ENCODE assay signal across 7 cellular contexts in genomic region chr10:29536691-29537090, GRCh38.
A peak's percentile ranks its signal among the peaks of the same experiment; 100 is the strongest.
DNase-seq lines count a peak whose midpoint lies in the region; ATAC-seq and TF ChIP-seq lines count a peak whose summit lies in the region.
"Not testable (repeated sequence)": the region's sequence is repeated elsewhere in the genome, so short reads cannot be mapped to it uniquely, and the experiment has no call there.

No MANE protein-coding gene starts in this region.

- CTCF ChIA-PET in PC-3 (lab: Charles Lee) = interaction anchor here (0.6 kb wide), 1 partner anchor 1246 kb away, joined by 3 read pairs; no protein-coding TSS in a partner anchor

- H3K4me1 ChIP-seq in PC-3 (ENCODE audit: insufficient read depth, low read length) (peaks cover 43% of the 10 kb centered on the region), body of pancreas (peaks cover 41% of the 10 kb centered on the region), gastroesophageal sphincter (peaks cover 11 to 95% (median 12%) of the 10 kb centered on the region in 3 donors), skeletal muscle tissue (ENCODE audit: control insufficient read depth in 3 of 3, insufficient read depth in 3 of 3, low read length in 3 of 3) (peaks cover 58 to 82% (median 73%) of the 10 kb centered on the region in 3 donors)
- not testable (repeated sequence) for H3K4me1 ChIP-seq in uterus

- H2AFZ ChIP-seq in PC-3 (ENCODE audit: low read length) = not testable (repeated sequence)

- not testable (repeated sequence) for BruUV-seq in PC-3 (replicated peaks; lab: Mats Ljungman, UMichigan)

- H3F3A ChIP-seq in PC-3 (ENCODE audit: low read length, unreplicated experiment) = not testable (repeated sequence)

- not testable (repeated sequence) for ATAC-seq in PC-3, body of pancreas, gastroesophageal sphincter
- ATAC-seq in left ventricle myocardium superior = peak; percentile 53

- H3K9ac ChIP-seq in PC-3 (ENCODE audit: low read length) (peak overlapping the region; percentile 74), skeletal muscle tissue (ENCODE audit: low read depth in 1 of 3, low read length in 3 of 3) (peak overlapping the region in 1 of 3 donors; percentile 20)

- not testable (repeated sequence) for H3K9me3 Mint-ChIP-seq in osteocyte (ENCODE audit: unreplicated experiment)

- H3K36me3 ChIP-seq in PC-3 (ENCODE audit: low read depth, low read length); body of pancreas (replicated peaks in 1 of 2; ENCODE audit: insufficient read depth in 1 of 2, low read depth in 2 of 2); uterus: not testable (repeated sequence)
- H3K36me3 ChIP-seq in gastroesophageal sphincter (peaks cover 0 to 49% of the 10 kb centered on the region in 2 donors), skeletal muscle tissue (ENCODE audit: control insufficient read depth in 3 of 3, insufficient read depth in 3 of 3, low read length in 3 of 3) (peaks cover 23 to 31% (median 27%) of the 10 kb centered on the region in 3 donors)

- TF ChIP-seq CTCF in PC-3 (conservative IDR thresholded peaks at IDR 0.05; ENCODE audit: low read depth, low read length); body of pancreas (IDR thresholded peaks at IDR 0.05); gastroesophageal sphincter (IDR thresholded peaks at IDR 0.05); osteocyte (IDR thresholded peaks at IDR 0.05); uterus (IDR thresholded peaks at IDR 0.05): not testable (repeated sequence)

- H3K4me3 Mint-ChIP-seq in osteocyte (ENCODE audit: unreplicated experiment) = not testable (repeated sequence)

- not testable (repeated sequence) for H3K9me2 ChIP-seq in PC-3 (replicated peaks; ENCODE audit: low read length)

- peaks cover 42% of the 10 kb centered on the region for H3K4me1 Mint-ChIP-seq in osteocyte (ENCODE audit: unreplicated experiment)

- not testable (repeated sequence) for TF ChIP-seq EP300 in gastroesophageal sphincter (IDR thresholded peaks at IDR 0.05)

- peak overlapping the region; percentile 85 for H3K27ac Mint-ChIP-seq in osteocyte (ENCODE audit: unreplicated experiment)

- H3K27me3 Mint-ChIP-seq in osteocyte (ENCODE audit: unreplicated experiment) = not testable (repeated sequence)

- H3K4me2 ChIP-seq in PC-3 (ENCODE audit: low read length) = peak overlapping the region; percentile 67; the same call in 1 of the 2 replicates

- H3K27ac ChIP-seq in PC-3 (ENCODE audit: low read length) (peak overlapping the region; percentile 96), body of pancreas (peak overlapping the region in 3 of 4 donors; percentile 83 to 90 (median 88)), gastroesophageal sphincter (peak overlapping the region; percentile 71 to 81 (median 75)), skeletal muscle tissue (ENCODE audit: low read depth, low read length) (peak overlapping the region; percentile 64), uterus (peak overlapping the region; percentile 67 to 81)

- not testable (repeated sequence) for H3K79me2 ChIP-seq in PC-3 (ENCODE audit: low read length)

- not testable (repeated sequence) for H3K4me3 ChIP-seq in PC-3 (ENCODE audit: low read length); body of pancreas; gastroesophageal sphincter; skeletal muscle tissue (ENCODE audit: low read length in 3 of 3); uterus

- not testable (repeated sequence) for H3K27me3 ChIP-seq in PC-3 (ENCODE audit: low read length); body of pancreas; gastroesophageal sphincter; skeletal muscle tissue (ENCODE audit: control insufficient read depth in 3 of 3, insufficient read depth in 3 of 3, low read length in 3 of 3); uterus

- H3K9me3 ChIP-seq in PC-3 (ENCODE audit: low read length); body of pancreas; gastroesophageal sphincter; skeletal muscle tissue (ENCODE audit: control insufficient read depth in 3 of 3, low read length in 3 of 3); uterus: not testable (repeated sequence)

- not testable (repeated sequence) for DNase-seq in PC-3; body of pancreas; left ventricle myocardium superior; osteocyte (ENCODE audit: extremely low spot score, unreplicated experiment); uterus

- H4K20me1 ChIP-seq in PC-3 (ENCODE audit: low read length) = not testable (repeated sequence)

- WGBS in body of pancreas, 2 donors = 44 to 50% methylated on average over 8 of the region's 8 CpGs
- 21 to 51% methylated on average over 6 to 7 of the region's 8 CpGs for WGBS in gastroesophageal sphincter (ENCODE audit: low coverage in 1 of 2), 2 donors

- intact Hi-C loops in PC-3 (cut with micrococcal nuclease) = loop anchor here (10.0 kb wide), 2 partner anchors 98 to 318 kb away; partner anchors contain the start of gene SVIL
- intact Hi-C loops in body of pancreas (cut with DNase I); left ventricle myocardium superior (cut with micrococcal nuclease); uterus (cut with DNase I; ENCODE audit: low total_unique reads): not testable (repeated sequence)

- POLR2A ChIA-PET in PC-3 (lab: Charles Lee; ENCODE audit: unreplicated experiment) = not testable (repeated sequence)

- TF ChIP-seq POLR2A in body of pancreas (IDR thresholded peaks at IDR 0.05); gastroesophageal sphincter (IDR thresholded peaks at IDR 0.05); uterus (IDR thresholded peaks at IDR 0.05): not testable (repeated sequence)

- peaks cover 47% of the 10 kb centered on the region for H3K36me3 Mint-ChIP-seq in osteocyte (ENCODE audit: unreplicated experiment)
